23 cellular contexts compared by ENCODE assay signal in the genomic region with DNA sequence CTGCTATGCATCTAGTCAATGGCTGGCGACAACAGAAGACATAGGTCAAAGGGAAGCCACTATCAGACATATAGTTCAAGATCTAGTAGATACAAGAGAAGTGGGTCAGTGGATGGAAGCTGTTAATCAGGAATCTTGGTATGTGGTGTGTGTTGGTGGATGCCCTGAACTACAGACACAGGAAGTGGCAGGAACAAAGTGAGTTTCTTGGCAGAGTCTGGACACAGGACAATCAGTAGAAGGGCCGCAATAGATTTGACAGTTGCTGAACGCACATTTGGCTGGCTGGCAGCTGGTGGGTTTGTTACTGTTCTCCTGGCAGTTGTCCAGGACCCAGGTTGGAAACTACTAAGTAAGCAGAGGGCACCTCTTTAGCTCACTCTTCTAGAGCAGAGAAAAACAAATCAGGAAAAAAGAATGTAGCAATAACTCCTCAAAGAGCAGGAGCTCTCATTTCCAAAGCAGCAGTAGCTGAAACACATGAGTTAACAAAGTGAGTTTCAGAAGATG. TPM values are rescaled to one million over a fixed set of nuclear protein-coding genes. Genes with fewer than 3 reads are reported as not detected.
A peak's percentile ranks its signal among the peaks of the same experiment; 100 is the strongest.
DNase-seq lines count a peak whose midpoint lies in the region; FAIRE-seq and TF ChIP-seq lines count a peak whose summit lies in the region.
"Had no signal": no experiment of that assay in that cellular context is flagged by ENCODE, and none has a peak within 500 bp of the region (broad histone marks: within the 10 kb centered on the region; RNA-seq: fewer than 3 reads in every experiment).

No MANE protein-coding gene starts in this region.

- H3K9ac ChIP-seq in mammary epithelial cell (ENCODE audit: insufficient read depth, low read length): no peak overlapping the region

- no peaks in the 10 kb centered on the region for H3K79me2 ChIP-seq in mammary epithelial cell (ENCODE audit: insufficient read depth, low read length)

- no peak overlapping the region for H3K4me2 ChIP-seq in mammary epithelial cell (ENCODE audit: insufficient read depth, low read depth, low read length)
- H3K4me2 ChIP-seq: A549 had no signal

- no peaks in the 10 kb centered on the region for H3K4me1 ChIP-seq in mammary epithelial cell (ENCODE audit: insufficient read depth, low read length)
- peaks cover 8 to 12% of the 10 kb centered on the region in 2 donors for H3K4me1 ChIP-seq in thyroid gland
- H3K4me1 ChIP-seq: A549 had no signal

- no TSS peak for BruUV-seq in mammary epithelial cell (replicated peaks; lab: Mats Ljungman, UMichigan)

- H3K4me3 ChIP-seq in mammary epithelial cell (replicated peaks in 1 of 3; ENCODE audit: insufficient read depth in 1 of 3, low read depth in 2 of 3, low read length in 3 of 3) (no peak overlapping the region), thyroid gland (replicated peaks in 1 of 3) (no peak overlapping the region)
- H3K4me3 ChIP-seq: A549 had no signal

- no peak overlapping the region for H3K27ac ChIP-seq in mammary epithelial cell (ENCODE audit: insufficient read depth, low read depth, low read length)
- peak overlapping the region in 1 of 3 donors; percentile 10 for H3K27ac ChIP-seq in thyroid gland
- H3K27ac ChIP-seq: A549 had no signal

- H3K9me3 ChIP-seq in mammary epithelial cell (replicated peaks; ENCODE audit: insufficient read depth, low read length) (no peaks in the 10 kb centered on the region), thyroid gland (peaks cover 3% of the 10 kb centered on the region)
- H3K9me3 ChIP-seq: A549 had no signal

- WGBS in mammary epithelial cell (ENCODE audit: low coverage, missing lambda C conversion rate): 50% methylated on average over 2 of the region's 3 CpGs
- WGBS in thyroid gland, 2 donors: 43 to 48% methylated on average over 3 of the region's 3 CpGs

- dilution Hi-C loops in mammary epithelial cell (cut with HindIII; ENCODE audit: low sequenced_read_pairs): no loop called here

- FAIRE-seq in HTR-8/SVneo (lab: Jason Lieb, UNC): no peak
- FAIRE-seq: A549, GM12892, GM18507, H1, RCC 7860 had no signal

- H2AFZ ChIP-seq in mammary epithelial cell (ENCODE audit: low read depth, low read length): peak overlapping the region; percentile 48

- no peaks in the 10 kb centered on the region for H3K27me3 ChIP-seq in mammary epithelial cell (ENCODE audit: insufficient read depth, low read length)
- H3K27me3 ChIP-seq in thyroid gland: no peaks in the 10 kb centered on the region

- in situ Hi-C loops in mammary epithelial cell (cut with MboI; ENCODE audit: low sequenced_read_pairs in 2 of 2): no loop called here

- DNase-seq in NCI-H524 (lab: John Stamatoyannopoulos, UW) (peak; percentile 62 to 79), NCI-H524 treated with DMSO at 0.1 percent for 48 hours (lab: John Stamatoyannopoulos, UW) (no peak), NCI-H69 (lab: John Stamatoyannopoulos, UW) (peak; percentile 59), mammary epithelial cell (no peak), thyroid gland (peak; percentile 73 to 74), HTR-8/SVneo (ENCODE audit: insufficient read length, low spot score) (no peak), NCI-H2107 (lab: John Stamatoyannopoulos, UW) (no peak)
- DNase-seq: CD4-positive, alpha-beta T cell; DMS53; KG1; MV-4-11; NCI-H1436 treated with DMSO at 0.1 percent for 48 hours; NCI-H2029; NCI-H526; Right ventricle myocardium superior; T-helper 1 cell had no signal

- CTCF ChIA-PET in mammary epithelial cell (lab: Charles Lee; ENCODE audit: low non-redundant PET): no interaction called here

- no peak for TF ChIP-seq POLR2A in thyroid gland (IDR thresholded peaks at IDR 0.05)

- intact Hi-C loops in mammary epithelial cell (cut with micrococcal nuclease): no loop called here
- intact Hi-C loops in thyroid gland (cut with DNase I): no loop called here

- no peaks in the 10 kb centered on the region for H4K20me1 ChIP-seq in mammary epithelial cell (ENCODE audit: insufficient read depth, low read length)

- no peak for TF ChIP-seq CTCF in mammary epithelial cell (conservative IDR thresholded peaks at IDR 0.05 in 1 of 2, IDR thresholded peaks at IDR 0.05 in 1 of 2; ENCODE audit: extremely low read depth in 1 of 2, insufficient read depth in 1 of 2, low read depth in 1 of 2, low read length in 2 of 2)
- TF ChIP-seq CTCF in thyroid gland (IDR thresholded peaks at IDR 0.05): no peak

- H3K36me3 ChIP-seq in mammary epithelial cell (ENCODE audit: insufficient read depth, low read length): no peaks in the 10 kb centered on the region
- H3K36me3 ChIP-seq in thyroid gland: no peaks in the 10 kb centered on the region

RNA-seq across cellular contexts. Expression of gene KRTAP26-1, which starts 13.2 kb away (rescaled TPM):
- total RNA-seq in mammary epithelial cell: not detected
- polyA plus RNA-seq in mammary epithelial cell: not detected
- polyA minus RNA-seq in mammary epithelial cell: not detected
- not detected for total RNA-seq in thyroid gland
- total RNA-seq: CD4-positive, alpha-beta T cell; H1; OCI-LY7; Right ventricle myocardium superior had no signal
- polyA plus RNA-seq: A549, BJ, H1 had no signal

RNA-seq across cellular contexts. Expression of gene KRTAP25-1, which starts 17.6 kb away (rescaled TPM):
- total RNA-seq in mammary epithelial cell: not detected
- polyA plus RNA-seq in mammary epithelial cell: not detected
- polyA minus RNA-seq in mammary epithelial cell: not detected
- total RNA-seq in thyroid gland: not detected
- total RNA-seq: CD4-positive, alpha-beta T cell; H1; OCI-LY7; Right ventricle myocardium superior had no signal
- polyA plus RNA-seq: A549, BJ, H1 had no signal

RNA-seq across cellular contexts. Expression of gene KRTAP24-1, which starts 24.1 kb away (rescaled TPM):
- total RNA-seq in mammary epithelial cell: not detected
- polyA plus RNA-seq in mammary epithelial cell: not detected
- polyA minus RNA-seq in mammary epithelial cell: not detected
- not detected for total RNA-seq in thyroid gland
- total RNA-seq: CD4-positive, alpha-beta T cell; H1; OCI-LY7; Right ventricle myocardium superior had no signal
- polyA plus RNA-seq: A549, BJ, H1 had no signal

RNA-seq across cellular contexts. Expression of gene KRTAP27-1, which starts 30.6 kb away (rescaled TPM):
- not detected for total RNA-seq in mammary epithelial cell
- not detected for polyA plus RNA-seq in mammary epithelial cell
- polyA minus RNA-seq in mammary epithelial cell: not detected
- not detected for total RNA-seq in thyroid gland
- total RNA-seq: CD4-positive, alpha-beta T cell; H1; OCI-LY7; Right ventricle myocardium superior had no signal
- polyA plus RNA-seq: A549, BJ, H1 had no signal

RNA-seq across cellular contexts. Expression of gene KRTAP23-1, which starts 41.5 kb away (rescaled TPM):
- total RNA-seq in mammary epithelial cell (not detected), thyroid gland (not detected)
- not detected for polyA plus RNA-seq in mammary epithelial cell
- not detected for polyA minus RNA-seq in mammary epithelial cell
- total RNA-seq: CD4-positive, alpha-beta T cell; H1; OCI-LY7; Right ventricle myocardium superior had no signal
- polyA plus RNA-seq: A549, BJ, H1 had no signal

Comparison
In these comparisons a context has a peak if more than half of its experiments do, and no peak if none do; other contexts are left out.
1. DNase-seq: peak in NCI-H524 (2 of 2), NCI-H69 (single experiment) and thyroid gland (2 of 2); none in NCI-H524 treated with DMSO at 0.1 percent for 48 hours (single experiment), mammary epithelial cell (single experiment), HTR-8/SVneo (single experiment) and NCI-H2107 (single experiment).